In genomic region chr5:43193952-43194321, GRCh38 we compare ENCODE assay signal across 8 cellular contexts. TPM values are rescaled to one million over a fixed set of nuclear protein-coding genes. Genes with fewer than 3 reads are reported as not detected.
DNase-seq lines count a peak whose midpoint lies in the region; ATAC-seq and TF ChIP-seq lines count a peak whose summit lies in the region.

No MANE protein-coding gene starts in this region.

- H4K20me1 ChIP-seq in mammary epithelial cell (ENCODE audit: insufficient read depth, low read length), result no peaks in the 10 kb centered on the region

- H3K27ac ChIP-seq in HEK293 (ENCODE audit: extremely low read depth, low read depth, low read length) (no peak overlapping the region), mammary epithelial cell (ENCODE audit: insufficient read depth, low read depth, low read length) (peak overlapping the region; percentile 79)

- dilution Hi-C loops in mammary epithelial cell (cut with HindIII; ENCODE audit: low sequenced_read_pairs), result no loop called here

- H3K27me3 Mint-ChIP-seq in natural killer cell (ENCODE audit: low read depth in 2 of 2) (peaks cover 0 to 15% of the 10 kb centered on the region in 2 donors), endothelial cell (ENCODE audit: unreplicated experiment) (peaks cover 10% of the 10 kb centered on the region)

- no peaks in the 10 kb centered on the region for H3K9me3 ChIP-seq in HEK293 (ENCODE audit: control insufficient read depth, insufficient read depth, low read depth, low read length)
- H3K9me3 ChIP-seq in mammary epithelial cell (replicated peaks; ENCODE audit: insufficient read depth, low read length), result no peaks in the 10 kb centered on the region

- H3K4me2 ChIP-seq in mammary epithelial cell (ENCODE audit: insufficient read depth, low read depth, low read length), result peak overlapping the region; percentile 94

- peaks cover 4% of the 10 kb centered on the region for H3K27me3 ChIP-seq in mammary epithelial cell (ENCODE audit: insufficient read depth, low read length)

- H3K79me2 ChIP-seq in mammary epithelial cell (ENCODE audit: insufficient read depth, low read length), result no peaks in the 10 kb centered on the region

- H3K36me3 ChIP-seq in HEK293 (ENCODE audit: control insufficient read depth in 2 of 2, insufficient read depth in 1 of 2, low read length in 2 of 2) (no peaks in the 10 kb centered on the region), mammary epithelial cell (ENCODE audit: insufficient read depth, low read length) (no peaks in the 10 kb centered on the region)

- peak overlapping the region; percentile 18 for H2AFZ ChIP-seq in mammary epithelial cell (ENCODE audit: low read depth, low read length)

- no TSS peak for BruUV-seq in mammary epithelial cell (replicated peaks; lab: Mats Ljungman, UMichigan)

- CTCF ChIA-PET in HEK293 (lab: Yijun Ruan, JAX), result no interaction called here
- CTCF ChIA-PET in mammary epithelial cell (lab: Charles Lee; ENCODE audit: low non-redundant PET), result no interaction called here

- H3K4me1 Mint-ChIP-seq in natural killer cell (peaks cover 26 to 34% of the 10 kb centered on the region in 2 donors), endothelial cell (ENCODE audit: unreplicated experiment) (peaks cover 6% of the 10 kb centered on the region)

- H3K9ac ChIP-seq in mammary epithelial cell (ENCODE audit: insufficient read depth, low read length), result peak overlapping the region; percentile 13

- no peaks in the 10 kb centered on the region for H3K36me3 Mint-ChIP-seq in natural killer cell
- H3K36me3 Mint-ChIP-seq in endothelial cell (ENCODE audit: low read depth, unreplicated experiment), result no peaks in the 10 kb centered on the region

- intact Hi-C loops in mammary epithelial cell (cut with micrococcal nuclease), result no loop called here
- intact Hi-C loops in natural killer cell (cut with micrococcal nuclease), result loop anchor here (1.0 to 2.0 kb wide), 2 partner anchors 73 to 119 kb away; partner anchors contain the start of genes HMGCS1 and ZNF131

- H3K4me3 ChIP-seq in AG10803 (ENCODE audit: low read length) (peak overlapping the region; percentile 63), HEK293 (ENCODE audit: low read depth, low read length) (no peak overlapping the region), mammary epithelial cell (replicated peaks in 1 of 3; ENCODE audit: insufficient read depth in 1 of 3, low read depth in 2 of 3, low read length in 3 of 3) (peak overlapping the region in 2 of 3 experiments; percentile 41 to 48)

- DNase-seq in AG10803 (ENCODE audit: low read depth) (no peak), mammary epithelial cell (no peak), natural killer cell (no peak), activated gamma-delta T cell treated with Interleukin-2 at 50 U/mL for 16 hours (no peak), endothelial cell (ENCODE audit: low spot score) (no peak), GM19238 (ENCODE audit: insufficient read length, low spot score) (no peak), HuH-7 (ENCODE audit: low spot score) (no peak)

- peak overlapping the region; percentile 23 to 72 for H3K27ac Mint-ChIP-seq in natural killer cell
- no peak overlapping the region for H3K27ac Mint-ChIP-seq in endothelial cell (ENCODE audit: unreplicated experiment)

- WGBS in mammary epithelial cell (ENCODE audit: low coverage, missing lambda C conversion rate), result 84% methylated on average over 6 of the region's 6 CpGs

- H3K4me3 Mint-ChIP-seq in natural killer cell (peak overlapping the region; percentile 83), endothelial cell (ENCODE audit: unreplicated experiment) (no peak overlapping the region)

- no peaks in the 10 kb centered on the region; the same call in 1 of the 2 replicates for H3K4me1 ChIP-seq in HEK293 (ENCODE audit: control insufficient read depth, insufficient read depth, low read length)
- H3K4me1 ChIP-seq in mammary epithelial cell (ENCODE audit: insufficient read depth, low read length), result peaks cover 24% of the 10 kb centered on the region

- POLR2A ChIA-PET in HEK293 (lab: Yijun Ruan, JAX), result interaction anchor here (0.6 to 4.0 kb wide), 4 partner anchors 31 to 350 kb away, joined by 3 to 26 read pairs (median 6); partner anchors contain the start of gene ZNF131

- in situ Hi-C loops in mammary epithelial cell (cut with MboI; ENCODE audit: low sequenced_read_pairs in 2 of 2), result no loop called here

- H3K9me3 Mint-ChIP-seq in natural killer cell (no peaks in the 10 kb centered on the region), endothelial cell (ENCODE audit: unreplicated experiment) (no peaks in the 10 kb centered on the region)

- ATAC-seq in natural killer cell, result no peak

- TF ChIP-seq CTCF in AG10803 (conservative IDR thresholded peaks at IDR 0.05; ENCODE audit: low read length) (no peak), HEK293 (tag by site-specific recombination; IDR thresholded peaks at IDR 0.05) (no peak), mammary epithelial cell (conservative IDR thresholded peaks at IDR 0.05 in 1 of 2, IDR thresholded peaks at IDR 0.05 in 1 of 2; ENCODE audit: extremely low read depth in 1 of 2, insufficient read depth in 1 of 2, low read depth in 1 of 2, low read length in 2 of 2) (no peak), natural killer cell (IDR thresholded peaks at IDR 0.05) (no peak), endothelial cell (IDR thresholded peaks at IDR 0.05; ENCODE audit: unreplicated experiment) (no peak)

TF ChIP-seq in HEK293, 187 proteins besides CTCF, POLR2A, EP300 and RAD21:
- TF ChIP-seq ZNF23 (tag by site-specific recombination; IDR thresholded peaks at IDR 0.05; ENCODE audit: borderline replicate concordance) (no peak), ZNF521 (tag by site-specific recombination; IDR thresholded peaks at IDR 0.05) (no peak), ZNF76 (tag by site-specific recombination; IDR thresholded peaks at IDR 0.05; ENCODE audit: borderline replicate concordance, low read depth) (no peak), ZNF335 (tag by site-specific recombination; conservative IDR thresholded peaks at IDR 0.05) (peak; percentile 0; the same call in 1 of the 2 replicates)

RNA-seq across cellular contexts. Expression of gene NIM1K, which starts 1.9 kb away (rescaled TPM):
- under 1 TPM; under 0.01 to 0.26 TPM for total RNA-seq in mammary epithelial cell
- 0.07 TPM for polyA plus RNA-seq in mammary epithelial cell
- polyA minus RNA-seq in mammary epithelial cell, result 1.5 TPM
- under 1 TPM; 0.28 to 0.40 (median 0.36) TPM for total RNA-seq in natural killer cell
- 0.15 TPM for total RNA-seq in endothelial cell (ENCODE audit: unreplicated experiment)
